Comparison of ENCODE assay signal across 9 cellular contexts in the genomic region with DNA sequence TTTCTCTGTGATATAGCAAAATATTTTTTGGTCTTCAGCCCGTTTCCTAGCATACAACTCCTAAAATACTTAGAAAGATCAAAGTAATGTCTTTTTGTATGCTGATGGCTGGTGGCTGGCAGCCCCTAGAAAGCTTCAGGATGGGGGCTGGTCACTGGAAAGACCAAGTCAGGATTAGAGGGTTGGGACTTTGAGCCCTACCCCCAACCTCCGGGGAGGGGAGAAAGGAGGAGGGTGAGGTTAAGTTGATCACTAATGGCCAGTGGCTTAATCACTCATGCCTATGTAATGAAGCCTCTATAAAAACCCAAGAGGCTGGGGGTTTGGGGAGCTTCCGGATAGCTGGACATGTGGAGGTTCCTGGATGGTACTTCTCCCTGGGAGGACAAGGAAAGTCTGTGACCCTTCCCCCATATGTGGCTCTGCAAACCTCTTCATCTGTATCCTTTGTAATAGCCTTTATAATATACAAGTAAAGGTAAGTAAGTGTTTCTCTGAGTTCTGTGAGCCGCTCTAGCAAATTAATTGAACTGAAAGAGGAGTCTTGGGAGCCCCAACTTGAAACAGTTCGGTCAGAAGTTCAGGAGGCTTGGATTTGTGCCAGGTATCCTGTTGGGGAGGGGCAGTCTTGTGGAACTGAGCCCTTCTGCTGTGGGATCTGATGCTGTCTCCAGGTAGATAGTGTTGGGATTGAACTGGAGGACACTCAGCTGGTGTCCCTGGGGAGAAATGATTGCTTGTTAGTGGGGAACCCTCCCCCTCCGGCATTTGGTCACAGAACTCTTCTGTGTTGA. TPM values are rescaled to one million over a fixed set of nuclear protein-coding genes. Genes with fewer than 3 reads are reported as not detected.
DNase-seq lines count a peak whose midpoint lies in the region; ATAC-seq and TF ChIP-seq lines count a peak whose summit lies in the region.
"Had no signal": no experiment of that assay in that cellular context is flagged by ENCODE, and none has a peak within 500 bp of the region (broad histone marks: within the 10 kb centered on the region; RNA-seq: fewer than 3 reads in every experiment).

No MANE protein-coding gene starts in this region.

- H3K4me1 Mint-ChIP-seq in T-helper 17 cell = peaks cover 51% of the 10 kb centered on the region
- peaks cover 26% of the 10 kb centered on the region for H3K4me1 Mint-ChIP-seq in neural crest cell
- H3K4me1 Mint-ChIP-seq in progenitor cell of endocrine pancreas (ENCODE audit: low read depth) = peaks cover 20% of the 10 kb centered on the region

- H3K36me3 Mint-ChIP-seq in T-helper 17 cell (ENCODE audit: low read depth) (peaks cover 6% of the 10 kb centered on the region), neural crest cell (ENCODE audit: low read depth) (no peaks in the 10 kb centered on the region), progenitor cell of endocrine pancreas (ENCODE audit: insufficient read depth) (no peaks in the 10 kb centered on the region)

- H3K27me3 Mint-ChIP-seq in T-helper 17 cell = no peaks in the 10 kb centered on the region
- H3K27me3 Mint-ChIP-seq in neural crest cell (ENCODE audit: low read depth) = no peaks in the 10 kb centered on the region
- H3K27me3 Mint-ChIP-seq in progenitor cell of endocrine pancreas = peaks cover 18% of the 10 kb centered on the region
- H3K27me3 Mint-ChIP-seq: dendritic cell treated with granulocyte-macrophage colony-stimulating factor and Interleukin-4, amounts not matched to agents 40 ng/mL and 50 ng/mL, for 4 days had no signal

- H3K9me3 ChIP-seq in T-helper 17 cell (ENCODE audit: control insufficient read depth, low read length, poor library complexity, severe bottlenecking) = no peaks in the 10 kb centered on the region

- TF ChIP-seq CTCF in neural crest cell (conservative IDR thresholded peaks at IDR 0.05) (no peak), progenitor cell of endocrine pancreas (IDR thresholded peaks at IDR 0.05; ENCODE audit: unreplicated experiment) (no peak)

- H3K9me3 Mint-ChIP-seq in neural crest cell = no peaks in the 10 kb centered on the region
- no peaks in the 10 kb centered on the region for H3K9me3 Mint-ChIP-seq in progenitor cell of endocrine pancreas (ENCODE audit: low read depth)
- H3K9me3 Mint-ChIP-seq: dendritic cell treated with granulocyte-macrophage colony-stimulating factor and Interleukin-4, amounts not matched to agents 40 ng/mL and 50 ng/mL, for 4 days had no signal

- DNase-seq in NCI-H187 (lab: John Stamatoyannopoulos, UW) (peak; percentile 48 to 66), NCI-H187 treated with DMSO at 0.1 percent for 48 hours (lab: John Stamatoyannopoulos, UW) (no peak), T-helper 17 cell (no peak), neural crest cell (ENCODE audit: low read depth, low spot score) (no peak), progenitor cell of endocrine pancreas (ENCODE audit: low spot score, unreplicated experiment) (no peak)
- DNase-seq in stimulated activated CD4-positive, alpha-beta T cell treated with anti-CD3 and anti-CD28 coated beads, Interleukin-2, amount 100 ng/mL, for 24 hours = no peak
- DNase-seq: NCI-H1092 treated with DMSO at 0.1 percent for 48 hours had no signal

- ATAC-seq in T-helper 17 cell = no peak
- ATAC-seq: left colon had no signal

- H3K27ac Mint-ChIP-seq in T-helper 17 cell = peak overlapping the region; percentile 95
- no peak overlapping the region for H3K27ac Mint-ChIP-seq in neural crest cell (ENCODE audit: unreplicated experiment)
- H3K27ac Mint-ChIP-seq in progenitor cell of endocrine pancreas = no peak overlapping the region
- H3K27ac Mint-ChIP-seq: dendritic cell treated with granulocyte-macrophage colony-stimulating factor and Interleukin-4, amounts not matched to agents 40 ng/mL and 50 ng/mL, for 4 days had no signal

- H3K4me3 Mint-ChIP-seq in T-helper 17 cell (peak overlapping the region; percentile 21), neural crest cell (peak overlapping the region; percentile 41), progenitor cell of endocrine pancreas (ENCODE audit: low read depth) (no peak overlapping the region)
- H3K4me3 Mint-ChIP-seq: dendritic cell treated with granulocyte-macrophage colony-stimulating factor and Interleukin-4, amounts not matched to agents 40 ng/mL and 50 ng/mL, for 4 days had no signal

RNA-seq across cellular contexts. Expression of gene SLC7A6, which starts 3.5 kb away (rescaled TPM):
- total RNA-seq in T-helper 17 cell (100 to 1,000 TPM; 148 to 171 TPM), neural crest cell (39.2 and 41.7 TPM in 2 replicates), progenitor cell of endocrine pancreas (11.3 and 11.6 TPM in 2 replicates)

RNA-seq across cellular contexts. Expression of gene PLA2G15, which starts 22.6 kb away (rescaled TPM):
- total RNA-seq in T-helper 17 cell (1 to 10 TPM; 6.6 to 7.4 TPM), neural crest cell (10.7 and 13.6 TPM in 2 replicates), progenitor cell of endocrine pancreas (18.8 and 20.9 TPM in 2 replicates)

RNA-seq across cellular contexts. Expression of gene ESRP2, which starts 31.9 kb away (rescaled TPM):
- total RNA-seq in T-helper 17 cell = under 1 TPM; 0.10 to 0.16 TPM
- 0.09 and 0.23 TPM in 2 replicates for total RNA-seq in neural crest cell
- total RNA-seq in progenitor cell of endocrine pancreas = 82.3 and 88.6 TPM in 2 replicates

RNA-seq across cellular contexts. Expression of gene SLC7A6OS, which starts 42.9 kb away (rescaled TPM):
- 10 to 100 TPM; 35.3 to 36.0 TPM for total RNA-seq in T-helper 17 cell
- total RNA-seq in neural crest cell = 21.3 and 23.8 TPM in 2 replicates
- 23.9 and 25.9 TPM in 2 replicates for total RNA-seq in progenitor cell of endocrine pancreas

RNA-seq across cellular contexts. Expression of gene PRMT7, which starts 43.0 kb away (rescaled TPM):
- total RNA-seq in T-helper 17 cell (10 to 100 TPM; 55.2 to 59.4 TPM), neural crest cell (68.9 and 71.9 TPM in 2 replicates), progenitor cell of endocrine pancreas (60.0 and 70.5 TPM in 2 replicates)

Comparison
In these comparisons a context has a peak if more than half of its experiments do, and no peak if none do; other contexts are left out.
1. DNase-seq: peak in NCI-H187 (2 of 2); none in NCI-H187 treated with DMSO at 0.1 percent for 48 hours (single experiment), T-helper 17 cell (0 of 3), neural crest cell (single experiment), progenitor cell of endocrine pancreas (single experiment) and stimulated activated CD4-positive, alpha-beta T cell treated with anti-CD3 and anti-CD28 coated beads, Interleukin-2, amount 100 ng/mL, for 24 hours (0 of 2).
2. RNA of gene ESRP2, which starts 31.9 kb away (total RNA-seq): 82.3 to 88.6 TPM in progenitor cell of endocrine pancreas; 0.09 to 0.23 TPM in neural crest cell and 0.10 to 0.16 TPM in T-helper 17 cell; every median in the first group is over 10 times any median in the second.